Comparison of ENCODE assay signal across 1 cellular context in genomic region chr1:228143480-228144212, GRCh38.
TF ChIP-seq lines count a peak whose summit lies in the region.

No MANE protein-coding gene starts in this region.

TF ChIP-seq in WTC11, 78 proteins besides CTCF, POLR2A, EP300 and RAD21 (continued from another document):
- no peak for TF ChIP-seq NFE2L1 (CRISPR knock-in tag; IDR thresholded peaks at IDR 0.05)
- TF ChIP-seq EMX1 (CRISPR knock-in tag; IDR thresholded peaks at IDR 0.05): no peak
- TF ChIP-seq CREM (CRISPR knock-in tag; IDR thresholded peaks at IDR 0.05): no peak
- TF ChIP-seq ATF1 (CRISPR knock-in tag; IDR thresholded peaks at IDR 0.05): no peak
- TF ChIP-seq NR3C1 (CRISPR knock-in tag; conservative IDR thresholded peaks at IDR 0.05; ENCODE audit: low read depth): no peak
